ENCODE assay signal across 5 cellular contexts in genomic region chr4:2193321-2193720, GRCh38.
"Had no signal": no experiment of that assay in that cellular context is flagged by ENCODE, and none has a peak within 500 bp of the region (broad histone marks: within the 10 kb centered on the region; RNA-seq: fewer than 3 reads in every experiment).

No MANE protein-coding gene starts in this region.

- H2AFZ ChIP-seq: GM23338 had no signal

- ATAC-seq: GM23338 had no signal

- H3K4me2 ChIP-seq: GM23338 had no signal

- DNase-seq: H9, HCEC 1CT, IMR-90, KBM-7 had no signal

- H3K4me3 ChIP-seq: GM23338 had no signal
